Comparison of ENCODE assay signal across 14 cellular contexts in genomic region chr3:115062009-115062408, GRCh38.
DNase-seq lines count a peak whose midpoint lies in the region; ATAC-seq lines count a peak whose summit lies in the region.
"Had no signal": no experiment of that assay in that cellular context is flagged by ENCODE, and none has a peak within 500 bp of the region (broad histone marks: within the 10 kb centered on the region; RNA-seq: fewer than 3 reads in every experiment).

No MANE protein-coding gene starts in this region.

- H3K4me3 ChIP-seq in MG63, result no peak overlapping the region
- H3K4me3 ChIP-seq: stomach had no signal

- H3K4me3 Mint-ChIP-seq in effector memory CD8-positive, alpha-beta T cell, result no peak overlapping the region
- H3K4me3 Mint-ChIP-seq: IgD-negative memory B cell had no signal

- peak; percentile 42 for DNase-seq in MG63
- DNase-seq in left lobe of liver (ENCODE audit: low spot score), result no peak
- DNase-seq in superior temporal gyrus (ENCODE audit: extremely low spot score), result peak; percentile 96
- DNase-seq in activated CD4-positive, alpha-beta T cell treated with anti-CD3 and anti-CD28 coated beads for 4 hours, result no peak
- DNase-seq in effector memory CD8-positive, alpha-beta T cell, result no peak
- DNase-seq: activated naive CD4-positive, alpha-beta T cell treated with Interleukin-2 at 50 U/mL for 16 hours; effector CD4-positive, alpha-beta T cell; H7; NCI-H1436; stomach had no signal

- peaks cover 0 to 1% of the 10 kb centered on the region in 2 donors for H3K9me3 Mint-ChIP-seq in effector memory CD8-positive, alpha-beta T cell

- H3K36me3 ChIP-seq in MG63, result no peaks in the 10 kb centered on the region
- H3K36me3 ChIP-seq: stomach had no signal

- peaks cover 5% of the 10 kb centered on the region for H3K36me3 Mint-ChIP-seq in effector memory CD8-positive, alpha-beta T cell (ENCODE audit: insufficient read depth)

- H3K9me3 ChIP-seq in MG63, result no peaks in the 10 kb centered on the region; the same call in 1 of the 2 replicates
- H3K9me3 ChIP-seq: stomach had no signal

- no peaks in the 10 kb centered on the region for H3K27me3 ChIP-seq in MG63
- H3K27me3 ChIP-seq: stomach had no signal

- H3K4me1 Mint-ChIP-seq in effector memory CD8-positive, alpha-beta T cell (ENCODE audit: low read depth in 2 of 2), result peaks cover 5 to 6% of the 10 kb centered on the region in 2 donors

- peak; percentile 55 for ATAC-seq in left lobe of liver
- ATAC-seq in GM18511 (IDR thresholded peaks at IDR 0.05; ENCODE audit: unreplicated experiment), result no peak
- no peak for ATAC-seq in effector memory CD8-positive, alpha-beta T cell (replicated peaks)
- ATAC-seq: activated CD4-positive, CD25-positive, alpha-beta regulatory T cell treated with anti-CD3 and anti-CD28 coated beads, Interleukin-2, amount 50 U/mL, for 24 hours had no signal

- H3K27me3 Mint-ChIP-seq in effector memory CD8-positive, alpha-beta T cell, result no peaks in the 10 kb centered on the region
- H3K27me3 Mint-ChIP-seq: IgD-negative memory B cell had no signal

- H3K27ac Mint-ChIP-seq in effector memory CD8-positive, alpha-beta T cell, result no peak overlapping the region
- H3K27ac Mint-ChIP-seq: IgD-negative memory B cell had no signal

- peak overlapping the region; percentile 91 for H3K27ac ChIP-seq in angular gyrus (ENCODE audit: low read depth, low read length)
- H3K27ac ChIP-seq: stomach had no signal

Comparison
In these comparisons a context has a peak if more than half of its experiments do, and no peak if none do; other contexts are left out.
1. DNase-seq: peak in MG63 (single experiment) and superior temporal gyrus (single experiment); none in left lobe of liver (single experiment), activated CD4-positive, alpha-beta T cell treated with anti-CD3 and anti-CD28 coated beads for 4 hours (0 of 2) and effector memory CD8-positive, alpha-beta T cell (0 of 3).